1 cellular context compared by ENCODE assay signal in genomic region chr10:77845455-77845850, GRCh38.
TF ChIP-seq lines count a peak whose summit lies in the region.

No MANE protein-coding gene starts in this region.

TF ChIP-seq in IMR-90, 13 proteins besides CTCF, POLR2A, EP300 and RAD21 (continued from another document):
- TF ChIP-seq CHD1 (IDR thresholded peaks at IDR 0.05; ENCODE audit: low read depth, low read length) (no peak), BHLHE40 (IDR thresholded peaks at IDR 0.05; ENCODE audit: low read depth, low read length) (no peak), ELK1 (IDR thresholded peaks at IDR 0.05; ENCODE audit: borderline replicate concordance, low read depth, low read length) (no peak), MAZ (IDR thresholded peaks at IDR 0.05; ENCODE audit: borderline replicate concordance, low read depth, low read length) (no peak), USF2 (IDR thresholded peaks at IDR 0.05; ENCODE audit: low read depth, low read length) (no peak), FOS (IDR thresholded peaks at IDR 0.05; ENCODE audit: low read depth, low read length) (no peak), MAFK (IDR thresholded peaks at IDR 0.05; ENCODE audit: low read depth, low read length) (no peak)
TF ChIP-seq in IMR-90: peak in this region for 0.
